In the genomic region with DNA sequence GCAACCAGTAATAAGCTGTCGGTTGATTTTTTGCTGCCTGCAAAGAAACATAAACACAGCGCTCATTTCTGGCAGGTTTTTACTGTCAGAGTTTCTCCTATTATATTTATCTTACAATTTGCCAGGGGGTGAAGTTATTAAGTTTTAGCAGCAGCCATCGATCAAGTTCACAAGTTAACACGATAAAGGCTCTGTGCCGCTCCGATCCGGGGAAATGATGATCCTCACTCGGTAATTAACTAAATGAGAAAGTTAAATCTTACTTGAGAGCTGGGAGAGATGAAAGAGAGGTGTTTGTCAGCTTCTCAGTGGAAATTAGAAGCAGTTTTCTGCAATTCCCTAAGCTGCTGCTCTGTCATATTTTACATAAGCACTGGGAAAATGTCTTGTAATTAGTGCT, we compare ENCODE assay signal across 16 cellular contexts.
DNase-seq lines count a peak whose midpoint lies in the region; ATAC-seq and TF ChIP-seq lines count a peak whose summit lies in the region.
"Had no signal": no experiment of that assay in that cellular context is flagged by ENCODE, and none has a peak within 500 bp of the region (broad histone marks: within the 10 kb centered on the region; RNA-seq: fewer than 3 reads in every experiment).

No MANE protein-coding gene starts in this region.

- peaks cover 3% of the 10 kb centered on the region; the same call in 1 of the 2 replicates for H3K4me1 ChIP-seq in GM23338 (ENCODE audit: insufficient read depth)
- H3K4me1 ChIP-seq in OCI-LY7 (ENCODE audit: insufficient read depth, low read length, poor library complexity, severe bottlenecking): no peaks in the 10 kb centered on the region
- H3K4me1 ChIP-seq in right lobe of liver: no peaks in the 10 kb centered on the region

- H3K4me2 ChIP-seq in GM23338 (no peak overlapping the region), OCI-LY7 (ENCODE audit: low read length) (no peak overlapping the region)
- H3K4me2 ChIP-seq: KMS-11 had no signal

- H3K4me3 ChIP-seq in GM23338 (no peak overlapping the region), choroid plexus epithelial cell (ENCODE audit: low read depth, low read length) (no peak overlapping the region), OCI-LY7 (ENCODE audit: low read depth, low read length, poor library complexity, severe bottlenecking) (no peak overlapping the region), right lobe of liver (no peak overlapping the region)

- H3F3A ChIP-seq in GM23338 (replicated peaks; ENCODE audit: low read depth): no peaks in the 10 kb centered on the region

- H3K36me3 ChIP-seq in GM23338 (ENCODE audit: insufficient read depth) (no peaks in the 10 kb centered on the region), OCI-LY7 (ENCODE audit: insufficient read depth, low read length) (no peaks in the 10 kb centered on the region), right lobe of liver (no peaks in the 10 kb centered on the region)
- H3K36me3 ChIP-seq: BE2C had no signal

- POLR2A ChIA-PET in OCI-LY7 (lab: Charles Lee): interaction anchor here (0.6 to 1.8 kb wide), 2 partner anchors 9 to 20 kb away, joined by 3 to 5 read pairs; no protein-coding TSS in a partner anchor

- H3K9me3 ChIP-seq in OCI-LY7 (ENCODE audit: low read length) (no peaks in the 10 kb centered on the region), right lobe of liver (no peaks in the 10 kb centered on the region)
- H3K9me3 ChIP-seq: BE2C had no signal

- no peaks in the 10 kb centered on the region for H3K79me2 ChIP-seq in GM23338 (replicated peaks; ENCODE audit: insufficient read depth)
- H3K79me2 ChIP-seq in OCI-LY7 (ENCODE audit: insufficient read depth, low read depth, low read length): no peaks in the 10 kb centered on the region

- CTCF ChIA-PET in OCI-LY7 (lab: Charles Lee; ENCODE audit: unreplicated experiment): no interaction called here

- WGBS in right lobe of liver (ENCODE audit: insufficient coverage, low coverage, low lambda C conversion rate, missing lambda C conversion rate): 89% methylated on average over 8 of the region's 8 CpGs

- H3K27me3 ChIP-seq in GM23338 (ENCODE audit: insufficient read depth) (no peaks in the 10 kb centered on the region), right lobe of liver (no peaks in the 10 kb centered on the region)
- H3K27me3 ChIP-seq: BE2C had no signal

- H3K4me1 Mint-ChIP-seq in GM23338: peaks cover 19% of the 10 kb centered on the region

- H3K4me3 Mint-ChIP-seq in GM23338: no peak overlapping the region
- H3K4me3 Mint-ChIP-seq: CD4-positive, CD25-positive, alpha-beta regulatory T cell; CD8-positive, alpha-beta memory T cell had no signal

- H3K27me3 Mint-ChIP-seq in GM23338 (ENCODE audit: insufficient read depth, low read depth, poor library complexity): peaks cover 1% of the 10 kb centered on the region
- H3K27me3 Mint-ChIP-seq: CD4-positive, CD25-positive, alpha-beta regulatory T cell had no signal

- no peaks in the 10 kb centered on the region for H3K9me2 ChIP-seq in GM23338 (ENCODE audit: insufficient read depth)
- H3K9me2 ChIP-seq in OCI-LY7 (ENCODE audit: insufficient read depth, low read length): no peaks in the 10 kb centered on the region

- intact Hi-C loops in OCI-LY7 (cut with micrococcal nuclease; ENCODE audit: unreplicated experiment) (no loop called here), right lobe of liver (cut with DNase I) (no loop called here)

- no peaks in the 10 kb centered on the region for H4K20me1 ChIP-seq in GM23338 (replicated peaks; ENCODE audit: insufficient read depth)
- no peaks in the 10 kb centered on the region for H4K20me1 ChIP-seq in OCI-LY7 (ENCODE audit: insufficient read depth, low read length)

- H3K9me3 Mint-ChIP-seq in GM23338: no peaks in the 10 kb centered on the region
- H3K9me3 Mint-ChIP-seq: CD8-positive, alpha-beta memory T cell had no signal

- no peak for TF ChIP-seq POLR2A in right lobe of liver (IDR thresholded peaks at IDR 0.05)

- 0 out of 2 replicates have a peak overlapping the region, but pooled peaks have one; percentile 10 for H3K27ac ChIP-seq in GM23338 (ENCODE audit: low read depth)
- H3K27ac ChIP-seq in OCI-LY7 (ENCODE audit: low read depth, low read length, poor library complexity, severe bottlenecking): no peak overlapping the region
- H3K27ac ChIP-seq in right lobe of liver: no peak overlapping the region
- H3K27ac ChIP-seq: HL-60, KMS-11 had no signal

- no peaks in the 10 kb centered on the region for H3K36me3 Mint-ChIP-seq in GM23338 (ENCODE audit: low read depth)

- TF ChIP-seq CTCF in GM23338 (conservative IDR thresholded peaks at IDR 0.05; ENCODE audit: low read depth in 2 of 2): no peak
- no peak for TF ChIP-seq CTCF in choroid plexus epithelial cell (conservative IDR thresholded peaks at IDR 0.05; ENCODE audit: low read depth, low read length)
- TF ChIP-seq CTCF in OCI-LY7 (conservative IDR thresholded peaks at IDR 0.05; ENCODE audit: low read length): no peak
- no peak for TF ChIP-seq CTCF in right lobe of liver (IDR thresholded peaks at IDR 0.05)

- H2AFZ ChIP-seq in GM23338 (no peak overlapping the region), OCI-LY7 (ENCODE audit: low read length) (no peak overlapping the region)

- H3K27ac Mint-ChIP-seq in GM23338: no peak overlapping the region
- H3K27ac Mint-ChIP-seq: CD4-positive, CD25-positive, alpha-beta regulatory T cell; CD8-positive, alpha-beta memory T cell had no signal

- ATAC-seq in GM23338 (no peak), HG02981 (IDR thresholded peaks at IDR 0.05; ENCODE audit: unreplicated experiment) (no peak), right lobe of liver (no peak)

- DNase-seq in GM23338 (ENCODE audit: low spot score) (no peak), NCI-H82 (lab: John Stamatoyannopoulos, UW) (peak; percentile 86), choroid plexus epithelial cell (ENCODE audit: low read depth) (peak; percentile 10), Ammon's horn (ENCODE audit: low spot score) (no peak), OCI-LY7 (ENCODE audit: low spot score) (no peak), right lobe of liver (no peak)
- DNase-seq: BE2C; C1 segment of cervical spinal cord; CD4-positive, CD25-positive, alpha-beta regulatory T cell; CD8-positive, alpha-beta memory T cell; COR-L47; GF-D8; HCEC 1CT had no signal

- no TSS peak for BruUV-seq in OCI-LY7 (replicated peaks; lab: Mats Ljungman, UMichigan)

TF ChIP-seq in GM23338, 12 proteins besides CTCF, POLR2A, EP300 and RAD21 (continues in another document):
- TF ChIP-seq JUNB (IDR thresholded peaks at IDR 0.05; ENCODE audit: unreplicated experiment): no peak
- TF ChIP-seq, protein P1, sequence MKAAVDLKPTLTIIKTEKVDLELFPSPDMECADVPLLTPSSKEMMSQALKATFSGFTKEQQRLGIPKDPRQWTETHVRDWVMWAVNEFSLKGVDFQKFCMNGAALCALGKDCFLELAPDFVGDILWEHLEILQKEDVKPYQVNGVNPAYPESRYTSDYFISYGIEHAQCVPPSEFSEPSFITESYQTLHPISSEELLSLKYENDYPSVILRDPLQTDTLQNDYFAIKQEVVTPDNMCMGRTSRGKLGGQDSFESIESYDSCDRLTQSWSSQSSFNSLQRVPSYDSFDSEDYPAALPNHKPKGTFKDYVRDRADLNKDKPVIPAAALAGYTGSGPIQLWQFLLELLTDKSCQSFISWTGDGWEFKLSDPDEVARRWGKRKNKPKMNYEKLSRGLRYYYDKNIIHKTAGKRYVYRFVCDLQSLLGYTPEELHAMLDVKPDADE (IDR thresholded peaks at IDR 0.05): no peak

Comparison
In these comparisons a context has a peak if more than half of its experiments do, and no peak if none do; other contexts are left out.
1. DNase-seq: peak in NCI-H82 (single experiment) and choroid plexus epithelial cell (single experiment); none in GM23338 (single experiment), Ammon's horn (single experiment), OCI-LY7 (single experiment) and right lobe of liver (0 of 3).